Comparison of ENCODE assay signal across 12 cellular contexts in the genomic region with DNA sequence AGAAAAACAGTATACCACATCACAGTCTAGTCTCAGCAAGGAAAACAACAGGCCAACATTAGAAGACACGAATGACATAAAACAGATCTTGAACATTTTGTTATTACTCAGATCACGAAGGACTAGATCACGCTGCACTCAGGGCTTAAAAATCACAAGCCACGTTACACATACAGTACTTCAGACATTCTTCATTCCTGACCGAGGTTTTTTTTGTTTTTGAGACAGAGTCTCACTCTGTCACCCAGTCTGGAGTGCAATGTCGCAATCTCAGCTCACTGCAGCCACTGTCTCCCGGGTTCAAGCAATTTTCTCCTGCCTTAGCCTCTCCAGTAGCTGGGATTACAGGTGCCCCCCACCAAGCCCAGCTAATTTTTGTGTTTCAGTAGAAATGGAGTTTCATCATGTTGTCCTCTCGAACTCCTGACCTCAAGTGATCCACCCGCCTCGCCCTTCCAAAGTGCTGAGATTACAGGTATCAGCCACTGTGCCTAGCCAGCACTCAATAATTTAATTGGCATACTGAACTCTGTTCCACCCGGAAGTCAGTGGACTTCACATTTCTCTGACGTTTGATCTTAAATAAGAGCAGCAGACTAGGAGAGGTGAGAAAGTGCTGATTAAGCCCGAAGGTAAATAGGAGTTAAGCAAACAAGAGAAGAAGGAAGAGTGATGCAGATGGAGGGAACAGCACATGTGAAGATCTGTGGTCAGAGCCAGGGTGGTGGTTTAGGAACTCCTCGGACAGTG. TPM values are rescaled to one million over a fixed set of nuclear protein-coding genes. Genes with fewer than 3 reads are reported as not detected.
A peak's percentile ranks its signal among the peaks of the same experiment; 100 is the strongest.
DNase-seq lines count a peak whose midpoint lies in the region; ATAC-seq and TF ChIP-seq lines count a peak whose summit lies in the region.
"Had no signal": no experiment of that assay in that cellular context is flagged by ENCODE, and none has a peak within 500 bp of the region (broad histone marks: within the 10 kb centered on the region; RNA-seq: fewer than 3 reads in every experiment).

No MANE protein-coding gene starts in this region.

- intact Hi-C loops in right lobe of liver (cut with DNase I), result no loop called here

- ATAC-seq in T-helper 17 cell (no peak), right lobe of liver (peak; percentile 56 to 69 (median 60))
- ATAC-seq: gastroesophageal sphincter had no signal

- peak overlapping the region; percentile 13; the same call in 1 of the 2 replicates for H3K27ac ChIP-seq in C4-2B
- H3K27ac ChIP-seq in right lobe of liver, result peak overlapping the region; percentile 51 to 95 (median 75)
- H3K27ac ChIP-seq: gastroesophageal sphincter, neural progenitor cell had no signal

- 28% methylated on average over 14 of the region's 14 CpGs for WGBS in right lobe of liver (ENCODE audit: insufficient coverage, low coverage, low lambda C conversion rate, missing lambda C conversion rate)

- peak overlapping the region in 1 of 3 donors; percentile 5 for H3K4me3 ChIP-seq in right lobe of liver
- H3K4me3 ChIP-seq: adrenal gland, gastroesophageal sphincter, HAP-1, neural progenitor cell had no signal

- H3K27me3 ChIP-seq in right lobe of liver, result no peaks in the 10 kb centered on the region
- H3K27me3 ChIP-seq: adrenal gland, gastroesophageal sphincter, neural progenitor cell had no signal

- H3K27ac Mint-ChIP-seq in T-helper 17 cell (peak overlapping the region; percentile 39), glutamatergic neuron (ENCODE audit: unreplicated experiment) (no peak overlapping the region)
- H3K27ac Mint-ChIP-seq: neural progenitor cell had no signal

- TF ChIP-seq CTCF in C4-2B (conservative IDR thresholded peaks at IDR 0.05) (no peak), right lobe of liver (IDR thresholded peaks at IDR 0.05) (no peak), glutamatergic neuron (IDR thresholded peaks at IDR 0.05; ENCODE audit: partially characterized antibody, unreplicated experiment) (no peak)

- peaks cover 22% of the 10 kb centered on the region for H3K4me1 Mint-ChIP-seq in T-helper 17 cell
- H3K4me1 Mint-ChIP-seq in glutamatergic neuron (ENCODE audit: low read depth, unreplicated experiment), result peaks cover 3% of the 10 kb centered on the region

- no peaks in the 10 kb centered on the region for H3K36me3 Mint-ChIP-seq in T-helper 17 cell (ENCODE audit: low read depth)
- no peaks in the 10 kb centered on the region for H3K36me3 Mint-ChIP-seq in glutamatergic neuron (ENCODE audit: unreplicated experiment)

- no peaks in the 10 kb centered on the region for H3K27me3 Mint-ChIP-seq in T-helper 17 cell
- peaks cover 1% of the 10 kb centered on the region for H3K27me3 Mint-ChIP-seq in glutamatergic neuron (ENCODE audit: unreplicated experiment)

- no peak overlapping the region for H3K4me3 Mint-ChIP-seq in T-helper 17 cell
- no peak overlapping the region for H3K4me3 Mint-ChIP-seq in glutamatergic neuron (ENCODE audit: unreplicated experiment)
- H3K4me3 Mint-ChIP-seq: neural progenitor cell had no signal

- peaks cover 0 to 50% (median 12%) of the 10 kb centered on the region in 4 donors for H3K4me1 ChIP-seq in right lobe of liver

- H3K36me3 ChIP-seq in right lobe of liver, result peaks cover 0 to 9% (median 4%) of the 10 kb centered on the region in 4 donors
- H3K36me3 ChIP-seq: neural progenitor cell had no signal

- H3K9me3 ChIP-seq in T-helper 17 cell (ENCODE audit: control insufficient read depth, low read length, poor library complexity, severe bottlenecking) (no peaks in the 10 kb centered on the region), right lobe of liver (no peaks in the 10 kb centered on the region)
- H3K9me3 ChIP-seq: adrenal gland, gastroesophageal sphincter, HAP-1 had no signal

- no peak for TF ChIP-seq POLR2A in right lobe of liver (IDR thresholded peaks at IDR 0.05)

- no peak for DNase-seq in T-helper 17 cell
- DNase-seq in right lobe of liver, result peak; percentile 50 to 82 (median 71)
- no peak for DNase-seq in kidney glomerular epithelial cell (lab: John Stamatoyannopoulos, UW)
- DNase-seq in activated CD4-positive, CD25-positive, alpha-beta regulatory T cell (lab: John Stamatoyannopoulos, UW), result no peak
- no peak for DNase-seq in glutamatergic neuron
- DNase-seq: T-helper 9 cell had no signal

- no peaks in the 10 kb centered on the region for H3K9me3 Mint-ChIP-seq in glutamatergic neuron (ENCODE audit: unreplicated experiment)
- H3K9me3 Mint-ChIP-seq: neural progenitor cell had no signal

RNA-seq across cellular contexts. Expression of gene AIMP2, which starts 3.5 kb away (rescaled TPM):
- 1 to 10 TPM; 7.2 to 8.1 TPM for total RNA-seq in T-helper 17 cell
- total RNA-seq in right lobe of liver, result 10 to 100 TPM; 20.2 to 53.6 (median 24.6) TPM
- 35.2 TPM for total RNA-seq in glutamatergic neuron (ENCODE audit: unreplicated experiment)

RNA-seq across cellular contexts. Expression of gene PMS2, which starts 3.7 kb away (rescaled TPM):
- total RNA-seq in T-helper 17 cell, result 10 to 100 TPM; 11.3 to 11.6 TPM
- 1 to 10 TPM; 3.9 to 6.8 (median 5.8) TPM for total RNA-seq in right lobe of liver
- total RNA-seq in glutamatergic neuron (ENCODE audit: unreplicated experiment), result 24.3 TPM

RNA-seq across cellular contexts. Expression of gene ANKRD61, which starts 18.6 kb away (rescaled TPM):
- not detected for total RNA-seq in T-helper 17 cell
- total RNA-seq in right lobe of liver, result under 1 TPM in 1 of 6 experiments, not detected in 5; 0.26 TPM
- not detected for total RNA-seq in glutamatergic neuron (ENCODE audit: unreplicated experiment)

RNA-seq across cellular contexts. Expression of gene RSPH10B, which starts 42.0 kb away (rescaled TPM):
- total RNA-seq in T-helper 17 cell (under 1 TPM in 1 of 2 donors, not detected in 1; 0.40 TPM), right lobe of liver (under 1 TPM in 3 of 6 experiments, not detected in 3; 0.19 to 0.92 (median 0.47) TPM), glutamatergic neuron (ENCODE audit: unreplicated experiment) (not detected)
- total RNA-seq: gastroesophageal sphincter, NCI-H460 had no signal

RNA-seq across cellular contexts. Expression of gene EIF2AK1, which starts 46.4 kb away (rescaled TPM):
- total RNA-seq in T-helper 17 cell (100 to 1,000 TPM in 1 of 2 donors, 10 to 100 TPM in 1; 62.1 to 116 TPM), right lobe of liver (100 to 1,000 TPM in 2 of 6 experiments, 10 to 100 TPM in 4; 69.3 to 271 (median 72.8) TPM), glutamatergic neuron (ENCODE audit: unreplicated experiment) (103 TPM)

Comparison
In these comparisons a context has a peak if more than half of its experiments do, and no peak if none do; other contexts are left out.
1. DNase-seq: peak in right lobe of liver (3 of 3); none in T-helper 17 cell (0 of 3), kidney glomerular epithelial cell (single experiment), activated CD4-positive, CD25-positive, alpha-beta regulatory T cell (0 of 4) and glutamatergic neuron (single experiment).